ENCODE assay signal across 1 cellular context in genomic region chr19:42267644-42268141, GRCh38.
A peak's percentile ranks its signal among the peaks of the same experiment; 100 is the strongest.
TF ChIP-seq lines count a peak whose summit lies in the region.

No MANE protein-coding gene starts in this region.

TF ChIP-seq in HepG2, 621 proteins besides CTCF, POLR2A, EP300 and RAD21:
- 0 out of 2 replicates have a peak, but pooled peaks have one; percentile 47 for TF ChIP-seq ZNF383 (CRISPR knock-in tag; IDR thresholded peaks at IDR 0.05; ENCODE audit: borderline replicate concordance)
- TF ChIP-seq TIGD3 (CRISPR knock-in tag; IDR thresholded peaks at IDR 0.05; ENCODE audit: borderline replicate concordance), result 0 out of 2 replicates have a peak, but pooled peaks have one; percentile 46
- TF ChIP-seq ZNF136 (CRISPR knock-in tag; IDR thresholded peaks at IDR 0.05; ENCODE audit: low read depth), result peak; percentile 12; the same call in 1 of the 2 replicates
- peak; percentile 19; the same call in 1 of the 2 replicates for TF ChIP-seq ZBTB39 (CRISPR knock-in tag; IDR thresholded peaks at IDR 0.05)
- TF ChIP-seq ZNF317 (CRISPR knock-in tag; IDR thresholded peaks at IDR 0.05), result 0 out of 2 replicates have a peak, but pooled peaks have one; percentile 14
- TF ChIP-seq PITX1 (CRISPR knock-in tag; IDR thresholded peaks at IDR 0.05), result peak; percentile 61; the same call in 1 of the 2 replicates
- peak; percentile 13; the same call in 1 of the 2 replicates for TF ChIP-seq YEATS2 (CRISPR knock-in tag; IDR thresholded peaks at IDR 0.05; ENCODE audit: borderline replicate concordance)
- no peak for TF ChIP-seq CREM (IDR thresholded peaks at IDR 0.05)
- TF ChIP-seq CREM (CRISPR knock-in tag; IDR thresholded peaks at IDR 0.05), result no peak
- peak; percentile 3 for TF ChIP-seq TBL1XR1 (IDR thresholded peaks at IDR 0.05; ENCODE audit: borderline replicate concordance, low read length, partially characterized antibody)
- TF ChIP-seq ZNF782 (CRISPR knock-in tag; IDR thresholded peaks at IDR 0.05; ENCODE audit: borderline replicate concordance), result 0 out of 2 replicates have a peak, but pooled peaks have one; percentile 50
- TF ChIP-seq NR2F2 (IDR thresholded peaks at IDR 0.05; ENCODE audit: borderline replicate concordance, low read depth), result no peak
- 0 out of 2 replicates have a peak, but pooled peaks have one; percentile 47 for TF ChIP-seq MZF1 (CRISPR knock-in tag; IDR thresholded peaks at IDR 0.05; ENCODE audit: borderline replicate concordance)
- TF ChIP-seq ZNF280D (CRISPR knock-in tag; IDR thresholded peaks at IDR 0.05), result peak; percentile 64; the same call in 1 of the 2 replicates
- TF ChIP-seq ZNF781 (CRISPR knock-in tag; IDR thresholded peaks at IDR 0.05; ENCODE audit: borderline replicate concordance, not compliant biosample characterization), result peak; percentile 90
- 0 out of 2 replicates have a peak, but pooled peaks have one; percentile 43 for TF ChIP-seq ZNF678 (CRISPR knock-in tag; IDR thresholded peaks at IDR 0.05)
- TF ChIP-seq ZBTB20 (CRISPR knock-in tag; IDR thresholded peaks at IDR 0.05; ENCODE audit: borderline replicate concordance, low read depth), result peak; percentile 49; the same call in 1 of the 2 replicates
- TF ChIP-seq ZNF672 (CRISPR knock-in tag; IDR thresholded peaks at IDR 0.05), result no peak
- no peak for TF ChIP-seq PBX2 (CRISPR knock-in tag; IDR thresholded peaks at IDR 0.05)
- peak; percentile 22; the same call in 1 of the 2 replicates for TF ChIP-seq SP4 (CRISPR knock-in tag; IDR thresholded peaks at IDR 0.05)
- TF ChIP-seq PHF21A (CRISPR knock-in tag; IDR thresholded peaks at IDR 0.05), result peak; percentile 8; the same call in 1 of the 2 replicates
- TF ChIP-seq ZNF318 (CRISPR knock-in tag; IDR thresholded peaks at IDR 0.05), result peak; percentile 77; the same call in 1 of the 2 replicates
- no peak for TF ChIP-seq KLF12 (CRISPR knock-in tag; IDR thresholded peaks at IDR 0.05; ENCODE audit: borderline replicate concordance)
- TF ChIP-seq CEBPB (IDR thresholded peaks at IDR 0.05; ENCODE audit: borderline replicate concordance, low read depth, low read length), result 0 out of 2 replicates have a peak, but pooled peaks have one; percentile 20
- TF ChIP-seq HNF1A (IDR thresholded peaks at IDR 0.05; ENCODE audit: low read depth), result no peak
- TF ChIP-seq HNF1A (CRISPR knock-in tag; IDR thresholded peaks at IDR 0.05; ENCODE audit: borderline replicate concordance), result no peak
